ENCODE assay signal across 18 cellular contexts in genomic region chrX:39898147-39898546, GRCh38.
A peak's percentile ranks its signal among the peaks of the same experiment; 100 is the strongest.
DNase-seq lines count a peak whose midpoint lies in the region; ATAC-seq and TF ChIP-seq lines count a peak whose summit lies in the region.
"Had no signal": no experiment of that assay in that cellular context is flagged by ENCODE, and none has a peak within 500 bp of the region (broad histone marks: within the 10 kb centered on the region; RNA-seq: fewer than 3 reads in every experiment).

No MANE protein-coding gene starts in this region.

- H3K9me3 ChIP-seq in breast epithelium (no peaks in the 10 kb centered on the region), body of pancreas (no peaks in the 10 kb centered on the region), lower lobe of right lung (no peaks in the 10 kb centered on the region)

- no peaks in the 10 kb centered on the region for H3K27me3 Mint-ChIP-seq in MCF 10A (ENCODE audit: insufficient read depth, unreplicated experiment)
- peaks cover 13% of the 10 kb centered on the region for H3K27me3 Mint-ChIP-seq in stimulated activated memory B cell treated with anti-CD40 and anti-IgM and Interleukin-4, amounts not matched to agents 10 μg/mL and 1 μg/mL and 100 μg/mL, for 72 hours

- H3K4me3 Mint-ChIP-seq in MCF 10A (ENCODE audit: unreplicated experiment) = no peak overlapping the region
- no peak overlapping the region for H3K4me3 Mint-ChIP-seq in stimulated activated memory B cell treated with anti-CD40 and anti-IgM and Interleukin-4, amounts not matched to agents 10 μg/mL and 1 μg/mL and 100 μg/mL, for 72 hours
- H3K4me3 Mint-ChIP-seq: HFFc6, naive B cell, T-cell had no signal

- H3K36me3 ChIP-seq in breast epithelium (no peaks in the 10 kb centered on the region), body of pancreas (replicated peaks in 1 of 2; ENCODE audit: insufficient read depth in 1 of 2, low read depth in 2 of 2) (no peaks in the 10 kb centered on the region), lower lobe of right lung (no peaks in the 10 kb centered on the region)

- H3K9me3 Mint-ChIP-seq in MCF 10A (ENCODE audit: unreplicated experiment) = no peaks in the 10 kb centered on the region
- H3K9me3 Mint-ChIP-seq in stimulated activated memory B cell treated with anti-CD40 and anti-IgM and Interleukin-4, amounts not matched to agents 10 μg/mL and 1 μg/mL and 100 μg/mL, for 72 hours = no peaks in the 10 kb centered on the region
- H3K9me3 Mint-ChIP-seq: HFFc6, naive B cell, T-cell had no signal

- H3K27ac Mint-ChIP-seq in MCF 10A (ENCODE audit: low read depth, unreplicated experiment) = no peak overlapping the region
- no peak overlapping the region for H3K27ac Mint-ChIP-seq in stimulated activated memory B cell treated with anti-CD40 and anti-IgM and Interleukin-4, amounts not matched to agents 10 μg/mL and 1 μg/mL and 100 μg/mL, for 72 hours
- H3K27ac Mint-ChIP-seq: HFFc6, naive B cell, T-cell had no signal

- CTCF ChIA-PET in MCF 10A (lab: Yijun Ruan, JAX) = no interaction called here

- TF ChIP-seq POLR2A in breast epithelium (IDR thresholded peaks at IDR 0.05) (no peak), body of pancreas (IDR thresholded peaks at IDR 0.05) (no peak)

- H3K4me3 ChIP-seq in breast epithelium (no peak overlapping the region), body of pancreas (no peak overlapping the region), lower lobe of right lung (no peak overlapping the region)

- H3K4me1 Mint-ChIP-seq in MCF 10A (ENCODE audit: insufficient read depth, unreplicated experiment) = peaks cover 31% of the 10 kb centered on the region
- peaks cover 2% of the 10 kb centered on the region for H3K4me1 Mint-ChIP-seq in stimulated activated memory B cell treated with anti-CD40 and anti-IgM and Interleukin-4, amounts not matched to agents 10 μg/mL and 1 μg/mL and 100 μg/mL, for 72 hours
- H3K4me1 Mint-ChIP-seq: T-cell had no signal

- H3K27me3 ChIP-seq in breast epithelium (peaks cover 0 to 53% of the 10 kb centered on the region in 2 donors), body of pancreas (no peaks in the 10 kb centered on the region), lower lobe of right lung (ENCODE audit: low read depth) (no peaks in the 10 kb centered on the region)

- POLR2A ChIA-PET in MCF 10A (lab: Yijun Ruan, JAX) = interaction anchor here (0.6 to 1.1 kb wide), 2 partner anchors 27 to 78 kb away, joined by 3 read pairs; no protein-coding TSS in a partner anchor

- no peaks in the 10 kb centered on the region for H3K36me3 Mint-ChIP-seq in MCF 10A (ENCODE audit: insufficient read depth, unreplicated experiment)
- no peaks in the 10 kb centered on the region for H3K36me3 Mint-ChIP-seq in stimulated activated memory B cell treated with anti-CD40 and anti-IgM and Interleukin-4, amounts not matched to agents 10 μg/mL and 1 μg/mL and 100 μg/mL, for 72 hours
- H3K36me3 Mint-ChIP-seq: naive B cell, T-cell had no signal

- H3K4me1 ChIP-seq in breast epithelium (peaks cover 0 to 6% of the 10 kb centered on the region in 2 donors), body of pancreas (peaks cover 29% of the 10 kb centered on the region), lower lobe of right lung (peaks cover 20% of the 10 kb centered on the region)

- TF ChIP-seq CTCF in breast epithelium (IDR thresholded peaks at IDR 0.05) (no peak), MCF 10A (IDR thresholded peaks at IDR 0.05; ENCODE audit: unreplicated experiment) (no peak), body of pancreas (IDR thresholded peaks at IDR 0.05) (no peak), lower lobe of right lung (IDR thresholded peaks at IDR 0.05) (no peak)

- BruUV-seq in MCF 10A (replicated peaks; lab: Mats Ljungman, UMichigan) = no TSS peak

- intact Hi-C loops in breast epithelium (cut with DNase I; ENCODE audit: low total_unique reads) (no loop called here), MCF 10A (cut with micrococcal nuclease) (no loop called here), body of pancreas (cut with DNase I) (no loop called here), lower lobe of right lung (cut with DNase I) (no loop called here)

- WGBS in body of pancreas, 2 donors = 10 to 69% methylated on average over 1 to 2 of the region's 2 CpGs

- peak overlapping the region; percentile 49 to 55 for H3K27ac ChIP-seq in breast epithelium
- H3K27ac ChIP-seq in body of pancreas = peak overlapping the region in 3 of 4 donors; percentile 7 to 76 (median 70)
- H3K27ac ChIP-seq in lower lobe of right lung = peak overlapping the region; percentile 53

- no peak for ATAC-seq in body of pancreas
- peak in 1 of 2 donors; percentile 36 for ATAC-seq in lower lobe of right lung
- ATAC-seq in HG03135 (IDR thresholded peaks at IDR 0.05; ENCODE audit: unreplicated experiment) = no peak
- no peak for ATAC-seq in stimulated activated memory B cell treated with anti-CD40 and anti-IgM and Interleukin-4, amounts not matched to agents 10 μg/mL and 1 μg/mL and 100 μg/mL, for 72 hours
- no peak for ATAC-seq in HG03342 (IDR thresholded peaks at IDR 0.05; ENCODE audit: unreplicated experiment)
- ATAC-seq: T-cell had no signal

- DNase-seq in breast epithelium (ENCODE audit: low spot score in 2 of 2) (no peak), MCF 10A (ENCODE audit: unreplicated experiment) (no peak), body of pancreas (no peak), lower lobe of right lung (no peak), AML-193 (lab: John Stamatoyannopoulos, UW) (no peak)
- DNase-seq: activated naive CD4-positive, alpha-beta T cell treated with anti-CD3 and anti-CD28 coated beads, Interleukin-2, amount 50 U/mL, for 16 hours; activated T-cell treated with anti-CD3 and anti-CD28 coated beads, Interleukin-2, amount 50 U/mL, for 1 hour; foreskin melanocyte; naive B cell; NCI-H1105 treated with DMSO at 0.1 percent for 48 hours; NCI-H2171; small intestine; stimulated activated CD4-positive, alpha-beta T cell treated with anti-CD3 and anti-CD28 coated beads, Interleukin-4, amount 100 ng/mL, for 4 hours; T-cell had no signal
